Comparison of ENCODE assay signal across 8 cellular contexts in the genomic region with DNA sequence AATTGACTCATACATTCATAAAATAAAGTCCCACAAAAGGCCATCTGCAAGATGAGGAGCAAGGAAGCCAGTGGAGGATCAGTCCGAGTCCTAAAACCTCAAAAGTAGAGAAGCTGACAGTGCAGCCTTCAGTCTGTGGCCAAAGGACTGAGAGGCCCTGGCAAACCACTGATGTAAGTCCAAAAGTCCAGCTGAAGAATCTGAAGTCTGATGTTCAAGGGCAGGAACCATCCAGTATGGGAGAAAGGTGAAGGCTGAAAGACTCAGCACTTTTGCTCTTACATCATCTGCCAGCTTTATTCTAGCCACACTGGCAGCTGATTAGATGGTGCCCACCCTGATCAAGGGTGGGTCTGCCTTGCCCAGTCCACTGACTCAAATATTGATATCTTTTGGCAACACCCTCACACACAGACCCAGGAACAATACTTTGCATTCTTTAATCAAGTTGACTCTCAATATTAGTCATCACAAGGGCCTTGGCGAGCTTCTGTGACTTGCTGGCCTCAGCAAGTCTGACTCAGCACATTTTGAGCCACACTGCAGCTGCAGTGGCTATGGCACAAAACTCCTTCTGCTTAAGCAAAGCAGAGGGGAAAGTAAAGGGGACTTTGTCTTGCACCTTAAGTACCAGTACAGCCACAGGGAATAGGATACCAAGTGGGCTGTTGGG.
DNase-seq lines count a peak whose midpoint lies in the region; ATAC-seq and TF ChIP-seq lines count a peak whose summit lies in the region.

No MANE protein-coding gene starts in this region.

- no peak overlapping the region for H3K4me3 Mint-ChIP-seq in activated CD8-positive, alpha-beta T cell treated with anti-CD3 and anti-CD28 coated beads for 36 hours
- H3K4me3 Mint-ChIP-seq in activated CD8-positive, alpha-beta T cell treated with anti-CD3 and anti-CD28 coated beads, Interleukin-2, amount 10 ng/mL, durations not matched to agents 7 days and 5 days: no peak overlapping the region
- no peak overlapping the region for H3K4me3 Mint-ChIP-seq in stimulated activated effector memory CD8-positive, alpha-beta T cell treated with anti-CD3 and anti-CD28 coated beads, Interleukin-12 subunit alpha, Interleukin-12 subunit beta, amount 100 ng/mL, for 72 hours
- no peak overlapping the region for H3K4me3 Mint-ChIP-seq in stimulated activated memory B cell treated with anti-CD40 and anti-IgM and Interleukin-4, amounts not matched to agents 10 μg/mL and 1 μg/mL and 100 μg/mL, for 72 hours
- H3K4me3 Mint-ChIP-seq in endothelial cell (ENCODE audit: unreplicated experiment): no peak overlapping the region

- intact Hi-C loops in activated CD8-positive, alpha-beta T cell treated with anti-CD3 and anti-CD28 coated beads for 36 hours (cut with micrococcal nuclease): no loop called here
- intact Hi-C loops in adrenal gland (cut with DNase I): no loop called here

- no peak overlapping the region for H3K27ac Mint-ChIP-seq in activated CD8-positive, alpha-beta T cell treated with anti-CD3 and anti-CD28 coated beads for 36 hours
- H3K27ac Mint-ChIP-seq in activated CD8-positive, alpha-beta T cell treated with anti-CD3 and anti-CD28 coated beads, Interleukin-2, amount 10 ng/mL, durations not matched to agents 7 days and 5 days: no peak overlapping the region
- H3K27ac Mint-ChIP-seq in stimulated activated effector memory CD8-positive, alpha-beta T cell treated with anti-CD3 and anti-CD28 coated beads, Interleukin-12 subunit alpha, Interleukin-12 subunit beta, amount 100 ng/mL, for 72 hours: no peak overlapping the region
- no peak overlapping the region for H3K27ac Mint-ChIP-seq in stimulated activated memory B cell treated with anti-CD40 and anti-IgM and Interleukin-4, amounts not matched to agents 10 μg/mL and 1 μg/mL and 100 μg/mL, for 72 hours
- no peak overlapping the region for H3K27ac Mint-ChIP-seq in endothelial cell (ENCODE audit: unreplicated experiment)

- H3K4me3 ChIP-seq in adrenal gland: no peak overlapping the region

- peaks cover 0 to 8% of the 10 kb centered on the region in 2 donors for H3K4me1 ChIP-seq in adrenal gland (replicated peaks in 1 of 2)

- H3K9me3 Mint-ChIP-seq in activated CD8-positive, alpha-beta T cell treated with anti-CD3 and anti-CD28 coated beads for 36 hours: peaks cover 21% of the 10 kb centered on the region
- H3K9me3 Mint-ChIP-seq in activated CD8-positive, alpha-beta T cell treated with anti-CD3 and anti-CD28 coated beads, Interleukin-2, amount 10 ng/mL, durations not matched to agents 7 days and 5 days (ENCODE audit: insufficient read depth): peaks cover 7% of the 10 kb centered on the region
- H3K9me3 Mint-ChIP-seq in stimulated activated effector memory CD8-positive, alpha-beta T cell treated with anti-CD3 and anti-CD28 coated beads, Interleukin-12 subunit alpha, Interleukin-12 subunit beta, amount 100 ng/mL, for 72 hours: peaks cover 7% of the 10 kb centered on the region
- peaks cover 12% of the 10 kb centered on the region for H3K9me3 Mint-ChIP-seq in stimulated activated memory B cell treated with anti-CD40 and anti-IgM and Interleukin-4, amounts not matched to agents 10 μg/mL and 1 μg/mL and 100 μg/mL, for 72 hours
- peaks cover 12% of the 10 kb centered on the region for H3K9me3 Mint-ChIP-seq in endothelial cell (ENCODE audit: unreplicated experiment)

- H3K27me3 Mint-ChIP-seq in activated CD8-positive, alpha-beta T cell treated with anti-CD3 and anti-CD28 coated beads for 36 hours: no peaks in the 10 kb centered on the region
- H3K27me3 Mint-ChIP-seq in activated CD8-positive, alpha-beta T cell treated with anti-CD3 and anti-CD28 coated beads, Interleukin-2, amount 10 ng/mL, durations not matched to agents 7 days and 5 days (ENCODE audit: low read depth): no peaks in the 10 kb centered on the region
- H3K27me3 Mint-ChIP-seq in stimulated activated memory B cell treated with anti-CD40 and anti-IgM and Interleukin-4, amounts not matched to agents 10 μg/mL and 1 μg/mL and 100 μg/mL, for 72 hours: no peaks in the 10 kb centered on the region
- H3K27me3 Mint-ChIP-seq in endothelial cell (ENCODE audit: unreplicated experiment): peaks cover 4% of the 10 kb centered on the region

- H3K36me3 ChIP-seq in adrenal gland (replicated peaks in 1 of 2): no peaks in the 10 kb centered on the region

- no peaks in the 10 kb centered on the region for H3K4me1 Mint-ChIP-seq in activated CD8-positive, alpha-beta T cell treated with anti-CD3 and anti-CD28 coated beads for 36 hours (ENCODE audit: low read depth)
- no peaks in the 10 kb centered on the region for H3K4me1 Mint-ChIP-seq in activated CD8-positive, alpha-beta T cell treated with anti-CD3 and anti-CD28 coated beads, Interleukin-2, amount 10 ng/mL, durations not matched to agents 7 days and 5 days (ENCODE audit: low read depth)
- no peaks in the 10 kb centered on the region for H3K4me1 Mint-ChIP-seq in stimulated activated effector memory CD8-positive, alpha-beta T cell treated with anti-CD3 and anti-CD28 coated beads, Interleukin-12 subunit alpha, Interleukin-12 subunit beta, amount 100 ng/mL, for 72 hours
- peaks cover 6% of the 10 kb centered on the region for H3K4me1 Mint-ChIP-seq in stimulated activated memory B cell treated with anti-CD40 and anti-IgM and Interleukin-4, amounts not matched to agents 10 μg/mL and 1 μg/mL and 100 μg/mL, for 72 hours
- H3K4me1 Mint-ChIP-seq in endothelial cell (ENCODE audit: unreplicated experiment): no peaks in the 10 kb centered on the region

- no peaks in the 10 kb centered on the region for H3K27me3 ChIP-seq in adrenal gland

- ATAC-seq in activated CD8-positive, alpha-beta T cell treated with anti-CD3 and anti-CD28 coated beads for 36 hours: no peak
- no peak for ATAC-seq in activated CD8-positive, alpha-beta T cell treated with anti-CD3 and anti-CD28 coated beads, Interleukin-2, amount 10 ng/mL, durations not matched to agents 7 days and 5 days
- peak; percentile 90 for ATAC-seq in HG03103 (IDR thresholded peaks at IDR 0.05; ENCODE audit: low read depth, unreplicated experiment)
- ATAC-seq in stimulated activated effector memory CD8-positive, alpha-beta T cell treated with anti-CD3 and anti-CD28 coated beads, Interleukin-12 subunit alpha, Interleukin-12 subunit beta, amount 100 ng/mL, for 72 hours: peak; percentile 76
- ATAC-seq in stimulated activated memory B cell treated with anti-CD40 and anti-IgM and Interleukin-4, amounts not matched to agents 10 μg/mL and 1 μg/mL and 100 μg/mL, for 72 hours: no peak

- POLR2A ChIA-PET in activated CD8-positive, alpha-beta T cell treated with anti-CD3 and anti-CD28 coated beads for 36 hours (lab: Charles Lee): no interaction called here
- POLR2A ChIA-PET in activated CD8-positive, alpha-beta T cell treated with anti-CD3 and anti-CD28 coated beads, Interleukin-2, amount 10 ng/mL, durations not matched to agents 7 days and 5 days (lab: Charles Lee): no interaction called here

- peak; percentile 2 for DNase-seq in activated CD8-positive, alpha-beta T cell treated with anti-CD3 and anti-CD28 coated beads for 36 hours
- no peak for DNase-seq in activated CD8-positive, alpha-beta T cell treated with anti-CD3 and anti-CD28 coated beads, Interleukin-2, amount 10 ng/mL, durations not matched to agents 7 days and 5 days
- DNase-seq in adrenal gland: peak; percentile 61 to 83 (median 78)
- peak in 1 of 2 donors; percentile 49 for DNase-seq in stimulated activated effector memory CD8-positive, alpha-beta T cell treated with anti-CD3 and anti-CD28 coated beads, Interleukin-12 subunit alpha, Interleukin-12 subunit beta, amount 100 ng/mL, for 72 hours (ENCODE audit: low spot score in 2 of 2)
- DNase-seq in endothelial cell (ENCODE audit: low spot score): no peak
- DNase-seq in GM19240 (ENCODE audit: insufficient read length, low spot score): no peak

- no peak for TF ChIP-seq CTCF in activated CD8-positive, alpha-beta T cell treated with anti-CD3 and anti-CD28 coated beads for 36 hours (IDR thresholded peaks at IDR 0.05)
- TF ChIP-seq CTCF in adrenal gland (IDR thresholded peaks at IDR 0.05) (no peak), endothelial cell (IDR thresholded peaks at IDR 0.05; ENCODE audit: unreplicated experiment) (no peak)

- H3K27ac ChIP-seq in adrenal gland: peak overlapping the region in 3 of 5 donors; percentile 63 to 73 (median 72)

- no peaks in the 10 kb centered on the region for H3K36me3 Mint-ChIP-seq in activated CD8-positive, alpha-beta T cell treated with anti-CD3 and anti-CD28 coated beads for 36 hours (ENCODE audit: low read depth)
- peaks cover 2% of the 10 kb centered on the region for H3K36me3 Mint-ChIP-seq in activated CD8-positive, alpha-beta T cell treated with anti-CD3 and anti-CD28 coated beads, Interleukin-2, amount 10 ng/mL, durations not matched to agents 7 days and 5 days (ENCODE audit: low read depth)
- no peaks in the 10 kb centered on the region for H3K36me3 Mint-ChIP-seq in stimulated activated effector memory CD8-positive, alpha-beta T cell treated with anti-CD3 and anti-CD28 coated beads, Interleukin-12 subunit alpha, Interleukin-12 subunit beta, amount 100 ng/mL, for 72 hours
- H3K36me3 Mint-ChIP-seq in stimulated activated memory B cell treated with anti-CD40 and anti-IgM and Interleukin-4, amounts not matched to agents 10 μg/mL and 1 μg/mL and 100 μg/mL, for 72 hours: no peaks in the 10 kb centered on the region
- peaks cover 7% of the 10 kb centered on the region for H3K36me3 Mint-ChIP-seq in endothelial cell (ENCODE audit: low read depth, unreplicated experiment)

- TF ChIP-seq POLR2A in adrenal gland (IDR thresholded peaks at IDR 0.05): no peak

- CTCF ChIA-PET in activated CD8-positive, alpha-beta T cell treated with anti-CD3 and anti-CD28 coated beads for 36 hours (lab: Charles Lee): no interaction called here
- CTCF ChIA-PET in activated CD8-positive, alpha-beta T cell treated with anti-CD3 and anti-CD28 coated beads, Interleukin-2, amount 10 ng/mL, durations not matched to agents 7 days and 5 days (lab: Charles Lee): no interaction called here

- no peaks in the 10 kb centered on the region for H3K9me3 ChIP-seq in adrenal gland (replicated peaks in 1 of 3)

- 41 to 55% (median 47%) methylated on average over 2 of the region's 2 CpGs for WGBS in adrenal gland, 4 donors

Comparison
In these comparisons a context has a peak if more than half of its experiments do, and no peak if none do; other contexts are left out.
1. DNase-seq: peak in activated CD8-positive, alpha-beta T cell treated with anti-CD3 and anti-CD28 coated beads for 36 hours (single experiment) and adrenal gland (7 of 7); none in activated CD8-positive, alpha-beta T cell treated with anti-CD3 and anti-CD28 coated beads, Interleukin-2, amount 10 ng/mL, durations not matched to agents 7 days and 5 days (single experiment), endothelial cell (single experiment) and GM19240 (single experiment).
2. ATAC-seq: peak in HG03103 (single experiment) and stimulated activated effector memory CD8-positive, alpha-beta T cell treated with anti-CD3 and anti-CD28 coated beads, Interleukin-12 subunit alpha, Interleukin-12 subunit beta, amount 100 ng/mL, for 72 hours (single experiment); none in activated CD8-positive, alpha-beta T cell treated with anti-CD3 and anti-CD28 coated beads for 36 hours (single experiment), activated CD8-positive, alpha-beta T cell treated with anti-CD3 and anti-CD28 coated beads, Interleukin-2, amount 10 ng/mL, durations not matched to agents 7 days and 5 days (single experiment) and stimulated activated memory B cell treated with anti-CD40 and anti-IgM and Interleukin-4, amounts not matched to agents 10 μg/mL and 1 μg/mL and 100 μg/mL, for 72 hours (single experiment).